Comparison of ENCODE assay signal across 19 cellular contexts in the genomic region with DNA sequence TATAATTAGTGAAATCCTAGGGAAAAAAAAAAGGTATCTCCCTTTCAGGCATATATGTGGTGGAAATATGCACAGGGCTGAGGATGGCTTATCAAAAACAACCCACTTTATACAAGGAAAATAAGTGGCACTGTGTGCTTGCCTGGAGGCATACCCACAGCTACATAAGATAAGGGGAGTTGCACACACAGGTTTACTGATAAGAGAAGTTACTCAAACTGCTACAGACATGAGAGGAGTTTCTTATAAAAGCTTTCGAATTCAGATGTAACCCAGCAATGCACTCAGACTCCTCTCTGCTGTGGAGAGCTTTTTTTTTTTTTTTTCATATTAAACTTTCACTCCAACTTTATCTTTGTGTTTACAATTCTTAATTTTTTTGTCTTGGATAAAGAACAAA.
"Had no signal": no experiment of that assay in that cellular context is flagged by ENCODE, and none has a peak within 500 bp of the region (broad histone marks: within the 10 kb centered on the region; RNA-seq: fewer than 3 reads in every experiment).

No MANE protein-coding gene starts in this region.

- H3K4me1 ChIP-seq: body of pancreas, foreskin keratinocyte, left lung, tibial artery, uterus had no signal

- H3K9me3 ChIP-seq: body of pancreas, left lung, mucosa of descending colon, tibial artery, uterus had no signal

- ATAC-seq: body of pancreas; foreskin keratinocyte; left lung; mucosa of descending colon; naive thymus-derived CD8-positive, alpha-beta T cell; stimulated activated memory B cell treated with anti-CD40 and anti-IgM and Interleukin-4, amounts not matched to agents 10 μg/mL and 1 μg/mL and 100 μg/mL, for 72 hours had no signal

- DNase-seq: activated CD4-positive, alpha-beta T cell treated with anti-CD3 and anti-CD28 coated beads for 4 hours; activated gamma-delta T cell treated with Interleukin-2 at 50 U/mL for 16 hours; amniotic stem cell; body of pancreas; central memory CD4-positive, alpha-beta T cell; effector CD8-positive, alpha-beta T cell; foreskin keratinocyte; glutamatergic neuron; hypothalamus; kidney; left lung; mammary epithelial cell; mucosa of descending colon; naive thymus-derived CD8-positive, alpha-beta T cell; stimulated activated CD4-positive, alpha-beta T cell treated with anti-CD3 and anti-CD28 coated beads, Interleukin-2, amount 100 ng/mL, for 48 hours; tibial artery; uterus had no signal

- H3K9me3 Mint-ChIP-seq: naive thymus-derived CD8-positive, alpha-beta T cell; stimulated activated memory B cell treated with anti-CD40 and anti-IgM and Interleukin-4, amounts not matched to agents 10 μg/mL and 1 μg/mL and 100 μg/mL, for 72 hours had no signal

- H3K4me3 ChIP-seq: body of pancreas, coronary artery, left lung, mucosa of descending colon, tibial artery, uterus had no signal

- H3K4me3 Mint-ChIP-seq: stimulated activated memory B cell treated with anti-CD40 and anti-IgM and Interleukin-4, amounts not matched to agents 10 μg/mL and 1 μg/mL and 100 μg/mL, for 72 hours had no signal

- H3K27me3 ChIP-seq: body of pancreas, foreskin keratinocyte, left lung, tibial artery, uterus had no signal

- H3K36me3 Mint-ChIP-seq: naive thymus-derived CD8-positive, alpha-beta T cell; stimulated activated memory B cell treated with anti-CD40 and anti-IgM and Interleukin-4, amounts not matched to agents 10 μg/mL and 1 μg/mL and 100 μg/mL, for 72 hours had no signal

- H3K36me3 ChIP-seq: left lung, tibial artery, uterus had no signal

- H3K27ac Mint-ChIP-seq: stimulated activated memory B cell treated with anti-CD40 and anti-IgM and Interleukin-4, amounts not matched to agents 10 μg/mL and 1 μg/mL and 100 μg/mL, for 72 hours had no signal

- H3K27me3 Mint-ChIP-seq: naive thymus-derived CD8-positive, alpha-beta T cell; stimulated activated memory B cell treated with anti-CD40 and anti-IgM and Interleukin-4, amounts not matched to agents 10 μg/mL and 1 μg/mL and 100 μg/mL, for 72 hours had no signal

- H3K27ac ChIP-seq: body of pancreas, coronary artery, foreskin keratinocyte, left lung, tibial artery, uterus had no signal
